ENCODE assay signal across 2 cellular contexts in the genomic region with DNA sequence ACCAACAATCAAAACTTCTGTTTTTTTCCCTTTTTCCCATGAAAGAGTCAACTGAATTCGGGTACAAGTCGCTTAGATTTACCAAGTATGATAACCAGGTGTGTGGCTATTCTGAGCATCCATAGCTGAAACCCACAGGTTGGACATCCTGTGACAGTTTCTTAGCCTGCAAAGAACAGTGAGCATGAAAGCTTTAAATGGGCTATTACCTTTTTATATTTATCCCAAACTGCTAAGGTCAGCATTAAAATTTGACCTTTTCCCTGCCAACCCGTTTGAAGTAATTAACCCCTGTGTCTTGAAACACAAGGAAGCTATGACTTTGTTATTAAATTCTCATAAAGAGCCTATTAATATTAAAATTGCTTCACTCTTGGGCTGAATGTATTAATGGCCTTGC.
A peak's percentile ranks its signal among the peaks of the same experiment; 100 is the strongest.
TF ChIP-seq lines count a peak whose summit lies in the region.

No MANE protein-coding gene starts in this region.

TF ChIP-seq in HepG2, 621 proteins besides CTCF, POLR2A, EP300 and RAD21:
- peak; percentile 84 for TF ChIP-seq MAFF (IDR thresholded peaks at IDR 0.05; ENCODE audit: low read depth, low read length)
- TF ChIP-seq MAFK (conservative IDR thresholded peaks at IDR 0.05 in 1 of 2, IDR thresholded peaks at IDR 0.05 in 1 of 2; ENCODE audit: low read length in 2 of 2): peak; percentile 83 to 91
- TF ChIP-seq ZMYM4 (CRISPR knock-in tag; IDR thresholded peaks at IDR 0.05): no peak

TF ChIP-seq in K562, 482 proteins besides CTCF, POLR2A, EP300 and RAD21 (continued from another document):
- no peak for TF ChIP-seq YY1 (IDR thresholded peaks at IDR 0.05; ENCODE audit: borderline replicate concordance in 1 of 3, control insufficient read depth in 1 of 3, extremely low read depth in 1 of 3, insufficient read depth in 3 of 3, insufficient read length in 1 of 3, insufficient replicate concordance in 2 of 3, low read depth in 1 of 3, low read length in 2 of 3)
- TF ChIP-seq MAFF (IDR thresholded peaks at IDR 0.05; ENCODE audit: low read length): peak; percentile 46
